In the genomic region with DNA sequence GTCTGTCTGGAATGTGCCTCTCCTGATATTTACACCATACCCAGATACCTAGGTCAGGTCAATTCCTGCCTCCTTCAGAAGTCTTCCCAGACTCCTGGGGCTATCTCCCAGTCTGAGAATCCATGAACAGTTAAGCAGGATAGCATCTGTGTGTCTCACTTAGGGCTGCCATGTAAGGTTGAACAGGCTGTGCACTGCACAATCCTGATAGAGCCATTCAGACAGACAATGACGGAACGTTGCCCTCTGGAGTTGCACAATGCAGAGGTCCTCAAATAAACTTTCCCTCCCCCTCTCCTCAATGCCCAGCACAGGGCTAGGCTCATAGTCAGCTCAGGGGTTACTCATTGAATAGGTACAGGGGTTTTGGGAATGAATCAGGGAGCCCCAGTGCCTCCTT, we compare ENCODE assay signal across 17 cellular contexts.
A peak's percentile ranks its signal among the peaks of the same experiment; 100 is the strongest.
DNase-seq lines count a peak whose midpoint lies in the region; ATAC-seq, FAIRE-seq and TF ChIP-seq lines count a peak whose summit lies in the region.
"Had no signal": no experiment of that assay in that cellular context is flagged by ENCODE, and none has a peak within 500 bp of the region (broad histone marks: within the 10 kb centered on the region; RNA-seq: fewer than 3 reads in every experiment).

No MANE protein-coding gene starts in this region.

- H3K9me3 Mint-ChIP-seq in activated naive CD4-positive, alpha-beta T cell treated with anti-CD3 and anti-CD28 coated beads, Interleukin-2, amount 10 ng/mL, durations not matched to agents 7 days and 5 days, result no peaks in the 10 kb centered on the region

- H3K27me3 Mint-ChIP-seq in activated naive CD4-positive, alpha-beta T cell treated with anti-CD3 and anti-CD28 coated beads, Interleukin-2, amount 10 ng/mL, durations not matched to agents 7 days and 5 days, result peaks cover 84% of the 10 kb centered on the region

- H3K4me1 Mint-ChIP-seq in activated naive CD4-positive, alpha-beta T cell treated with anti-CD3 and anti-CD28 coated beads, Interleukin-2, amount 10 ng/mL, durations not matched to agents 7 days and 5 days, result peaks cover 17% of the 10 kb centered on the region

- no peaks in the 10 kb centered on the region for H3K36me3 Mint-ChIP-seq in activated naive CD4-positive, alpha-beta T cell treated with anti-CD3 and anti-CD28 coated beads, Interleukin-2, amount 10 ng/mL, durations not matched to agents 7 days and 5 days

- intact Hi-C loops in Right ventricle myocardium inferior (cut with DNase I) (loop anchor here (5.0 kb wide), 1 partner anchor 100 kb away; a partner anchor contains a TSS), right cardiac atrium (cut with DNase I) (no loop called here), left ventricle myocardium superior (cut with micrococcal nuclease) (no loop called here)

- CTCF ChIA-PET in activated naive CD4-positive, alpha-beta T cell treated with anti-CD3 and anti-CD28 coated beads, Interleukin-2, amount 10 ng/mL, durations not matched to agents 7 days and 5 days (lab: Charles Lee), result no interaction called here

- 63% methylated on average over 2 of the region's 2 CpGs for WGBS in right cardiac atrium

- FAIRE-seq in urothelium cell line (lab: Jason Lieb, UNC), result peak; percentile 92

- DNase-seq in Right ventricle myocardium inferior (ENCODE audit: missing footprints) (no peak), right cardiac atrium (no peak), RWPE2 (ENCODE audit: low spot score) (no peak), left ventricle myocardium superior (no peak), urothelium cell line (ENCODE audit: low spot score) (no peak), HPDE6-E6E7 (ENCODE audit: extremely low spot score) (no peak)
- no peak for DNase-seq in activated naive CD4-positive, alpha-beta T cell treated with anti-CD3 and anti-CD28 coated beads, Interleukin-2, amount 10 ng/mL, durations not matched to agents 7 days and 5 days
- DNase-seq: 8988T, DMS 273 treated with DMSO at 0.1 percent for 48 hours, DND-41, H7, NCI-H1436, NCI-H2029, NCI-H2171 treated with DMSO at 0.1 percent for 48 hours, NCI-H446, NCI-H526 treated with DMSO at 0.1 percent for 48 hours had no signal

- no peaks in the 10 kb centered on the region for H3K36me3 ChIP-seq in RWPE2 (ENCODE audit: low read depth)

- H3K4me3 ChIP-seq in right cardiac atrium (ENCODE audit: low read length) (no peak overlapping the region), RWPE2 (ENCODE audit: severe bottlenecking) (no peak overlapping the region)

- TF ChIP-seq CTCF in RWPE2 (IDR thresholded peaks at IDR 0.05; ENCODE audit: poor library complexity, severe bottlenecking), result no peak

- ATAC-seq in Right ventricle myocardium inferior (peak; percentile 12), right cardiac atrium (no peak), RWPE2 (ENCODE audit: low read depth) (0 out of 3 replicates have a peak, but pooled peaks have one; percentile 6), left ventricle myocardium superior (peak; percentile 33), HG03175 (IDR thresholded peaks at IDR 0.05; ENCODE audit: unreplicated experiment) (no peak)

- no peak overlapping the region for H3K27ac Mint-ChIP-seq in activated naive CD4-positive, alpha-beta T cell treated with anti-CD3 and anti-CD28 coated beads, Interleukin-2, amount 10 ng/mL, durations not matched to agents 7 days and 5 days

- H3K27ac ChIP-seq in right cardiac atrium (ENCODE audit: low read length) (no peak overlapping the region), RWPE2 (ENCODE audit: poor library complexity, severe bottlenecking) (no peak overlapping the region)

- no peak overlapping the region for H3K4me3 Mint-ChIP-seq in activated naive CD4-positive, alpha-beta T cell treated with anti-CD3 and anti-CD28 coated beads, Interleukin-2, amount 10 ng/mL, durations not matched to agents 7 days and 5 days

- H3K9me3 ChIP-seq in right cardiac atrium (ENCODE audit: control insufficient read depth, low read length) (no peaks in the 10 kb centered on the region), RWPE2 (ENCODE audit: severe bottlenecking) (no peaks in the 10 kb centered on the region)

- peaks cover 4% of the 10 kb centered on the region for H3K4me1 ChIP-seq in right cardiac atrium (ENCODE audit: control insufficient read depth, insufficient read depth, low read length)
- no peaks in the 10 kb centered on the region for H3K4me1 ChIP-seq in RWPE2 (ENCODE audit: insufficient read depth, poor library complexity, severe bottlenecking)

- H3K27me3 ChIP-seq in right cardiac atrium (ENCODE audit: control insufficient read depth, insufficient read depth), result no peaks in the 10 kb centered on the region
- peaks cover 8% of the 10 kb centered on the region for H3K27me3 ChIP-seq in RWPE2 (ENCODE audit: insufficient read depth, poor library complexity, severe bottlenecking)

Comparison
In these comparisons a context has a peak if more than half of its experiments do, and no peak if none do; other contexts are left out.
1. ATAC-seq: peak in Right ventricle myocardium inferior (single experiment), RWPE2 (single experiment) and left ventricle myocardium superior (single experiment); none in right cardiac atrium (0 of 2) and HG03175 (single experiment).